2 cellular contexts compared by ENCODE assay signal in genomic region chr3:195475614-195476013, GRCh38.
TF ChIP-seq lines count a peak whose summit lies in the region.

No MANE protein-coding gene starts in this region.

TF ChIP-seq in IMR-90, 13 proteins besides CTCF, POLR2A, EP300 and RAD21:
- TF ChIP-seq FOS (IDR thresholded peaks at IDR 0.05; ENCODE audit: low read depth, low read length), result no peak
- peak; percentile 39 for TF ChIP-seq MAFK (IDR thresholded peaks at IDR 0.05; ENCODE audit: low read depth, low read length)

TF ChIP-seq in K562, 482 proteins besides CTCF, POLR2A, EP300 and RAD21:
- TF ChIP-seq FOXP4 (CRISPR knock-in tag; IDR thresholded peaks at IDR 0.05; ENCODE audit: borderline replicate concordance), result no peak
- TF ChIP-seq C11orf30 (IDR thresholded peaks at IDR 0.05; ENCODE audit: low read depth), result peak; percentile 78
- TF ChIP-seq MAFG (tag; conservative IDR thresholded peaks at IDR 0.05), result peak; percentile 50
- TF ChIP-seq ZNF316 (IDR thresholded peaks at IDR 0.05), result peak; percentile 87
- no peak for TF ChIP-seq BHLHE40 (IDR thresholded peaks at IDR 0.05; ENCODE audit: low read length)
